In the genomic region with DNA sequence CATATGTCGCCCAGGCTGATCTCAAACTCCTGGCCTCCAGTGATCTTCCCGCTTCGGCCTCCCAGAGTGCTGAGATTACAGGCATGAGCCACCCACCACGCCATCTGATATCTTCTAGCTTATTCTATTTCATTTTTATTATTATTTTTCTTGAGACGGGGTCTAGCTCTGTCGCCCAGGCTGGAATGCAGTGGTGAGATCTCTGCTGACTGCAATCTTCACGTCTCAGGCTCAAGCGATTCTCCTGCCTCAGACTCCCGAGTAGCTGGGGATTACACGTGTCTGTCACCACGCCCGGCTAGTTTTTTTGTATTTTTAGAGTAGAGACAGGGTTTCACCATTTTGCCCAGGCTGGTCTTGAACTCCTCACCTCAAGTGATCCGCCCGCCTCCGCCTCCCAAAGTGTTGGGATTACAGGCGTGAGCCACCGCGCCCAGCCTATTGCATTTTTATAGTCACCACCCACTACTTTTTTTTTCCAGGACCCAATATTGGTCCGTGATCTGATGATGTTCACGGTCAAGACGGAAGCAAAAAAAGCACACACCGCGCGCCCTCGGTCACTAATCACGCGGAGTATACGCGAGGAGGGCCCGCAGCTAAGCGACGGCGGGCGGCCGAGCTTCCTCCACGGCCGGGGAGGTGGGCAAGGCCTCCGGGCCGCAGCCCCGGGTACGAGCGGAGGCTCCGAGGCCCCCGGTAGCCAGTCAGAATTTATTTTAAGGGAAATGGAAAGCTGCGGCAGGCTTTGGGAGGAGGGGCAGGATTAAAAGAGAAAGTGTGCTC, we compare ENCODE assay signal across 8 cellular contexts. TPM values are rescaled to one million over a fixed set of nuclear protein-coding genes. Genes with fewer than 3 reads are reported as not detected.
DNase-seq lines count a peak whose midpoint lies in the region; ATAC-seq and TF ChIP-seq lines count a peak whose summit lies in the region.

No MANE protein-coding gene starts in this region.

- ATAC-seq in HG02610 (IDR thresholded peaks at IDR 0.05; ENCODE audit: unreplicated experiment): peak; percentile 2

- DNase-seq in T-helper 1 cell (no peak), colonic mucosa (peak; percentile 61), mesothelial cell of epicardium (ENCODE audit: low spot score in 2 of 2, unreplicated experiment in 2 of 2) (no peak), ureter (ENCODE audit: low spot score) (peak; percentile 58), NCI-H510A treated with DMSO at 0.1 percent for 48 hours (lab: John Stamatoyannopoulos, UW) (no peak)

- H3K4me1 ChIP-seq in OCI-LY3 (ENCODE audit: low read length) (peaks cover 17% of the 10 kb centered on the region), colonic mucosa (peaks cover 5% of the 10 kb centered on the region)

- H3K4me3 ChIP-seq in OCI-LY3 (ENCODE audit: low read length) (peak overlapping the region; percentile 79), colonic mucosa (peak overlapping the region; percentile 78)

- H3K27ac ChIP-seq in OCI-LY3 (ENCODE audit: low read length) (peak overlapping the region; percentile 76), colonic mucosa (peak overlapping the region; percentile 93)

- peak overlapping the region; percentile 85 for H3K4me3 Mint-ChIP-seq in T-helper 1 cell treated with Interleukin-12 subunit alpha and Interleukin-12 subunit beta and Interleukin-4 antibody, amounts not matched to agents 30 μg/mL and 1 μg/mL, for 36 hours
- H3K4me3 Mint-ChIP-seq in mesothelial cell of epicardium: peak overlapping the region; percentile 77

- no peaks in the 10 kb centered on the region for H3K9me3 Mint-ChIP-seq in T-helper 1 cell treated with Interleukin-12 subunit alpha and Interleukin-12 subunit beta and Interleukin-4 antibody, amounts not matched to agents 30 μg/mL and 1 μg/mL, for 36 hours
- no peaks in the 10 kb centered on the region for H3K9me3 Mint-ChIP-seq in mesothelial cell of epicardium

- no peaks in the 10 kb centered on the region for H3K27me3 Mint-ChIP-seq in T-helper 1 cell treated with Interleukin-12 subunit alpha and Interleukin-12 subunit beta and Interleukin-4 antibody, amounts not matched to agents 30 μg/mL and 1 μg/mL, for 36 hours (ENCODE audit: low read depth)
- peaks cover 24% of the 10 kb centered on the region for H3K27me3 Mint-ChIP-seq in mesothelial cell of epicardium (ENCODE audit: low read depth)

- H3K4me2 ChIP-seq in OCI-LY3 (ENCODE audit: low read length): peak overlapping the region; percentile 75

- H3K27me3 ChIP-seq in OCI-LY3 (ENCODE audit: low read depth, low read length) (no peaks in the 10 kb centered on the region), colonic mucosa (no peaks in the 10 kb centered on the region)

- peak overlapping the region; percentile 83; the same call in 1 of the 2 replicates for H2AFZ ChIP-seq in OCI-LY3 (ENCODE audit: low read depth, low read length)

- H3K4me1 Mint-ChIP-seq in T-helper 1 cell treated with Interleukin-12 subunit alpha and Interleukin-12 subunit beta and Interleukin-4 antibody, amounts not matched to agents 30 μg/mL and 1 μg/mL, for 36 hours (ENCODE audit: low read depth): peaks cover 27% of the 10 kb centered on the region
- peaks cover 18% of the 10 kb centered on the region for H3K4me1 Mint-ChIP-seq in mesothelial cell of epicardium

- peaks cover 7% of the 10 kb centered on the region for H3K36me3 Mint-ChIP-seq in T-helper 1 cell treated with Interleukin-12 subunit alpha and Interleukin-12 subunit beta and Interleukin-4 antibody, amounts not matched to agents 30 μg/mL and 1 μg/mL, for 36 hours (ENCODE audit: low read depth)
- H3K36me3 Mint-ChIP-seq in mesothelial cell of epicardium: peaks cover 9% of the 10 kb centered on the region

- intact Hi-C loops in colonic mucosa (cut with DNase I): no loop called here

- H3K79me2 ChIP-seq in OCI-LY3 (ENCODE audit: low read length): peaks cover 29% of the 10 kb centered on the region

- H3K36me3 ChIP-seq in OCI-LY3 (replicated peaks; ENCODE audit: low read depth, low read length) (peaks cover 20% of the 10 kb centered on the region), colonic mucosa (peaks cover 8% of the 10 kb centered on the region)

- H4K20me1 ChIP-seq in OCI-LY3 (ENCODE audit: insufficient read depth, low read length): peaks cover 18% of the 10 kb centered on the region

- TF ChIP-seq CTCF in OCI-LY3 (IDR thresholded peaks at IDR 0.05; ENCODE audit: low read depth, low read length) (no peak), colonic mucosa (IDR thresholded peaks at IDR 0.05) (no peak), mesothelial cell of epicardium (IDR thresholded peaks at IDR 0.05; ENCODE audit: unreplicated experiment) (no peak)

- peak overlapping the region; percentile 82 for H3K27ac Mint-ChIP-seq in T-helper 1 cell treated with Interleukin-12 subunit alpha and Interleukin-12 subunit beta and Interleukin-4 antibody, amounts not matched to agents 30 μg/mL and 1 μg/mL, for 36 hours
- H3K27ac Mint-ChIP-seq in mesothelial cell of epicardium: peak overlapping the region; percentile 94

- H3K9me3 ChIP-seq in OCI-LY3 (ENCODE audit: insufficient read depth, low read length): no peaks in the 10 kb centered on the region
- no peaks in the 10 kb centered on the region for H3K9me3 ChIP-seq in colonic mucosa

- peak overlapping the region; percentile 81 for H3K9ac ChIP-seq in OCI-LY3 (ENCODE audit: low read length)
- H3K9ac ChIP-seq in colonic mucosa (ENCODE audit: low read depth in 2 of 2, low read length in 2 of 2): peak overlapping the region; percentile 60 to 79

RNA-seq across cellular contexts. Expression of a gene that starts 1.1 kb away (rescaled TPM):
- total RNA-seq in colonic mucosa (10 to 100 TPM; 38.6 to 38.8 TPM), mesothelial cell of epicardium (60.3 to 64.3 TPM (median 63.9 TPM) in 3 replicates), ureter (39.0 TPM)

RNA-seq across cellular contexts. Expression of a gene that starts 22.0 kb away (rescaled TPM):
- 100 to 1,000 TPM; 164 to 315 TPM for total RNA-seq in colonic mucosa
- 195 to 210 TPM (median 201 TPM) in 3 replicates for total RNA-seq in mesothelial cell of epicardium
- total RNA-seq in ureter: 181 TPM

RNA-seq across cellular contexts. Expression of a gene that starts 22.4 kb away (rescaled TPM):
- total RNA-seq in colonic mucosa (10 to 100 TPM; 10.1 to 17.7 TPM), mesothelial cell of epicardium (26.2 to 30.6 TPM (median 27.5 TPM) in 3 replicates), ureter (15.6 TPM)

RNA-seq across cellular contexts. Expression of a gene that starts 55.5 kb away (rescaled TPM):
- total RNA-seq in colonic mucosa (10 to 100 TPM; 17.4 to 27.3 TPM), mesothelial cell of epicardium (27.5 to 28.8 TPM (median 28.1 TPM) in 3 replicates), ureter (31.3 TPM)

Comparison
In these comparisons a context has a peak if more than half of its experiments do, and no peak if none do; other contexts are left out.
1. DNase-seq: peak in colonic mucosa (single experiment) and ureter (single experiment); none in T-helper 1 cell (0 of 5), mesothelial cell of epicardium (0 of 2) and NCI-H510A treated with DMSO at 0.1 percent for 48 hours (single experiment).